In genomic region chr15:29342201-29342600, GRCh38 we compare ENCODE assay signal across 2 cellular contexts.
TF ChIP-seq lines count a peak whose summit lies in the region.

No MANE protein-coding gene starts in this region.

TF ChIP-seq in GM23338, 12 proteins besides CTCF, POLR2A, EP300 and RAD21:
- TF ChIP-seq STAT1 (IDR thresholded peaks at IDR 0.05; ENCODE audit: unreplicated experiment) (no peak), EZH2phosphoT487 (IDR thresholded peaks at IDR 0.05; ENCODE audit: unreplicated experiment) (no peak), ZNF331 (CRISPR knock-in tag; IDR thresholded peaks at IDR 0.05; ENCODE audit: low read depth) (no peak), ZNF462 (CRISPR knock-in tag; IDR thresholded peaks at IDR 0.05) (no peak), JUNB (IDR thresholded peaks at IDR 0.05; ENCODE audit: unreplicated experiment) (no peak), CREB1 (CRISPR knock-in tag; IDR thresholded peaks at IDR 0.05; ENCODE audit: low read depth) (no peak), REST (IDR thresholded peaks at IDR 0.05; ENCODE audit: unreplicated experiment) (no peak), ZNF114 (CRISPR knock-in tag; IDR thresholded peaks at IDR 0.05) (no peak), NANOG (IDR thresholded peaks at IDR 0.05; ENCODE audit: borderline replicate concordance) (no peak), POLR2AphosphoS5 (IDR thresholded peaks at IDR 0.05; ENCODE audit: low read depth) (no peak), EZH2 (IDR thresholded peaks at IDR 0.05; ENCODE audit: low read depth, unreplicated experiment) (no peak), ETS1 (IDR thresholded peaks at IDR 0.05) (no peak)
TF ChIP-seq in GM23338: peak in this region for 0.

TF ChIP-seq in H1, 55 proteins besides CTCF, POLR2A, EP300 and RAD21:
- no peak for TF ChIP-seq KDM1A (IDR thresholded peaks at IDR 0.05; ENCODE audit: borderline replicate concordance, low read length)
- no peak for TF ChIP-seq CBX5 (IDR thresholded peaks at IDR 0.05; ENCODE audit: low read depth, low read length)
- no peak for TF ChIP-seq EGR1 (IDR thresholded peaks at IDR 0.05; ENCODE audit: borderline replicate concordance, low read depth, low read length)
- no peak for TF ChIP-seq ATF3 (IDR thresholded peaks at IDR 0.05; ENCODE audit: insufficient read depth, low read depth, low read length)
- no peak for TF ChIP-seq RBBP5 (IDR thresholded peaks at IDR 0.05; ENCODE audit: borderline replicate concordance, low read depth, low read length)
- no peak for TF ChIP-seq HDAC2 (IDR thresholded peaks at IDR 0.05; ENCODE audit: borderline replicate concordance in 1 of 2, low read depth in 2 of 2, low read length in 2 of 2)
- TF ChIP-seq SAP30 (IDR thresholded peaks at IDR 0.05; ENCODE audit: insufficient read depth, insufficient replicate concordance, low read length) = no peak
- TF ChIP-seq E2F6 (IDR thresholded peaks at IDR 0.05) = peak; percentile 74
- no peak for TF ChIP-seq ATF2 (IDR thresholded peaks at IDR 0.05; ENCODE audit: low read length)
- no peak for TF ChIP-seq NRF1 (IDR thresholded peaks at IDR 0.05; ENCODE audit: low read depth, low read length)
- no peak for TF ChIP-seq BCL11A (IDR thresholded peaks at IDR 0.05; ENCODE audit: low read depth in 2 of 2, low read length in 2 of 2)
- TF ChIP-seq SIX5 (IDR thresholded peaks at IDR 0.05; ENCODE audit: low read depth, low read length) = no peak
- TF ChIP-seq BACH1 (IDR thresholded peaks at IDR 0.05; ENCODE audit: low read length) = no peak
- no peak for TF ChIP-seq CHD7 (IDR thresholded peaks at IDR 0.05; ENCODE audit: insufficient replicate concordance, low read length)
- no peak for TF ChIP-seq JUND (IDR thresholded peaks at IDR 0.05; ENCODE audit: low read length)
- TF ChIP-seq MAX (IDR thresholded peaks at IDR 0.05) = peak; percentile 74
- no peak for TF ChIP-seq SRF (IDR thresholded peaks at IDR 0.05; ENCODE audit: low read depth, low read length)
